In genomic region chr2:118089015-118089800, GRCh38 we compare ENCODE assay signal across 8 cellular contexts. TPM values are rescaled to one million over a fixed set of nuclear protein-coding genes. Genes with fewer than 3 reads are reported as not detected.
DNase-seq lines count a peak whose midpoint lies in the region; ATAC-seq and TF ChIP-seq lines count a peak whose summit lies in the region.

No MANE protein-coding gene starts in this region.

- no peaks in the 10 kb centered on the region for H3K27me3 Mint-ChIP-seq in activated T-helper 1 cell treated with anti-CD3 and anti-CD28 coated beads, Interleukin-12 subunit alpha, Interleukin-12 subunit beta, Interleukin-2, Interleukin-4 antibody, amounts not matched to agents 30 ng/mL and 10 ng/mL and 1 ng/mL, durations not matched to agents 14 hours and 24 hours and 36 hours (ENCODE audit: insufficient read depth)

- TF ChIP-seq CTCF in ovary (IDR thresholded peaks at IDR 0.05), result no peak

- ATAC-seq in HG03469 (IDR thresholded peaks at IDR 0.05; ENCODE audit: unreplicated experiment), result no peak

- H3K27me3 ChIP-seq in H7 (ENCODE audit: control insufficient read depth, insufficient read depth, low read length) (no peaks in the 10 kb centered on the region), ovary (no peaks in the 10 kb centered on the region)

- no peak for TF ChIP-seq POLR2A in ovary (IDR thresholded peaks at IDR 0.05)

- no peak overlapping the region for H3K27ac ChIP-seq in ovary

- peak overlapping the region; percentile 95 for H3K27ac Mint-ChIP-seq in activated T-helper 1 cell treated with anti-CD3 and anti-CD28 coated beads, Interleukin-12 subunit alpha, Interleukin-12 subunit beta, Interleukin-2, Interleukin-4 antibody, amounts not matched to agents 30 ng/mL and 10 ng/mL and 1 ng/mL, durations not matched to agents 14 hours and 24 hours and 36 hours

- H3K9me3 ChIP-seq in ovary, result no peaks in the 10 kb centered on the region

- H3K4me3 Mint-ChIP-seq in activated T-helper 1 cell treated with anti-CD3 and anti-CD28 coated beads, Interleukin-12 subunit alpha, Interleukin-12 subunit beta, Interleukin-2, Interleukin-4 antibody, amounts not matched to agents 30 ng/mL and 10 ng/mL and 1 ng/mL, durations not matched to agents 14 hours and 24 hours and 36 hours, result peak overlapping the region; percentile 94

- peaks cover 22% of the 10 kb centered on the region for H3K4me1 Mint-ChIP-seq in activated T-helper 1 cell treated with anti-CD3 and anti-CD28 coated beads, Interleukin-12 subunit alpha, Interleukin-12 subunit beta, Interleukin-2, Interleukin-4 antibody, amounts not matched to agents 30 ng/mL and 10 ng/mL and 1 ng/mL, durations not matched to agents 14 hours and 24 hours and 36 hours (ENCODE audit: low read depth)

- H3K36me3 ChIP-seq in H7 (replicated peaks; ENCODE audit: control insufficient read depth, insufficient read depth, low read length), result no peaks in the 10 kb centered on the region
- no peaks in the 10 kb centered on the region for H3K36me3 ChIP-seq in ovary

- peaks cover 3% of the 10 kb centered on the region for H3K4me1 ChIP-seq in ovary (ENCODE audit: insufficient read depth)

- 7 to 11% (median 9%) methylated on average over 12 of the region's 12 CpGs for WGBS in ovary, 3 donors

- H3K4me3 ChIP-seq in H7 (ENCODE audit: insufficient read depth, low read depth, low read length) (peak overlapping the region; percentile 84), ovary (peak overlapping the region; percentile 83)

- no peak for TF ChIP-seq EP300 in ovary (IDR thresholded peaks at IDR 0.05)

- peaks cover 6% of the 10 kb centered on the region for H3K36me3 Mint-ChIP-seq in activated T-helper 1 cell treated with anti-CD3 and anti-CD28 coated beads, Interleukin-12 subunit alpha, Interleukin-12 subunit beta, Interleukin-2, Interleukin-4 antibody, amounts not matched to agents 30 ng/mL and 10 ng/mL and 1 ng/mL, durations not matched to agents 14 hours and 24 hours and 36 hours (ENCODE audit: low read depth)

- DNase-seq in DMS53 (lab: John Stamatoyannopoulos, UW) (peak; percentile 54), DMS53 treated with DMSO at 0.1 percent for 48 hours (lab: John Stamatoyannopoulos, UW; ENCODE audit: unreplicated experiment) (no peak), H7 (peak; percentile 23), MV-4-11 (lab: John Stamatoyannopoulos, UW) (peak; percentile 53), globus pallidus (ENCODE audit: low spot score) (peak; percentile 21), ovary (peak in 2 of 5 donors; percentile 11 to 18)
- DNase-seq in activated T-helper 1 cell treated with anti-CD3 and anti-CD28 coated beads, Interleukin-12 subunit alpha, Interleukin-12 subunit beta, Interleukin-2, Interleukin-4 antibody, amounts not matched to agents 30 ng/mL and 10 ng/mL and 1 ng/mL, durations not matched to agents 14 hours and 24 hours and 36 hours (ENCODE audit: low spot score), result peak; percentile 8

- intact Hi-C loops in activated T-helper 1 cell treated with anti-CD3 and anti-CD28 coated beads, Interleukin-12 subunit alpha, Interleukin-12 subunit beta, Interleukin-2, Interleukin-4 antibody, amounts not matched to agents 30 ng/mL and 10 ng/mL and 1 ng/mL, durations not matched to agents 14 hours and 24 hours and 36 hours (cut with micrococcal nuclease), result loop anchor here (1.0 to 2.0 kb wide), 5 partner anchors 9 to 1670 kb away; partner anchors contain the start of gene PTPN4
- intact Hi-C loops in ovary (cut with DNase I), result no loop called here

- no peaks in the 10 kb centered on the region for H3K9me3 Mint-ChIP-seq in activated T-helper 1 cell treated with anti-CD3 and anti-CD28 coated beads, Interleukin-12 subunit alpha, Interleukin-12 subunit beta, Interleukin-2, Interleukin-4 antibody, amounts not matched to agents 30 ng/mL and 10 ng/mL and 1 ng/mL, durations not matched to agents 14 hours and 24 hours and 36 hours

RNA-seq across cellular contexts. Expression of gene INSIG2, which starts 0.9 kb away (rescaled TPM):
- total RNA-seq in H7 (2014; rRNA removed; shearing (Covaris generic)), result 4.6 and 7.3 TPM in 2 replicates
- 31.3 and 34.6 TPM in 2 replicates for total RNA-seq in activated T-helper 1 cell treated with anti-CD3 and anti-CD28 coated beads, Interleukin-12 subunit alpha, Interleukin-12 subunit beta, Interleukin-2, Interleukin-4 antibody, amounts not matched to agents 30 ng/mL and 10 ng/mL and 1 ng/mL, durations not matched to agents 14 hours and 24 hours and 36 hours
- total RNA-seq in ovary, result 10 to 100 TPM; 12.1 to 20.3 (median 16.6) TPM
- polyA plus RNA-seq in ovary, result 10 to 100 TPM; 10.9 to 19.1 TPM
